Comparison of ENCODE assay signal across 8 cellular contexts in the genomic region with DNA sequence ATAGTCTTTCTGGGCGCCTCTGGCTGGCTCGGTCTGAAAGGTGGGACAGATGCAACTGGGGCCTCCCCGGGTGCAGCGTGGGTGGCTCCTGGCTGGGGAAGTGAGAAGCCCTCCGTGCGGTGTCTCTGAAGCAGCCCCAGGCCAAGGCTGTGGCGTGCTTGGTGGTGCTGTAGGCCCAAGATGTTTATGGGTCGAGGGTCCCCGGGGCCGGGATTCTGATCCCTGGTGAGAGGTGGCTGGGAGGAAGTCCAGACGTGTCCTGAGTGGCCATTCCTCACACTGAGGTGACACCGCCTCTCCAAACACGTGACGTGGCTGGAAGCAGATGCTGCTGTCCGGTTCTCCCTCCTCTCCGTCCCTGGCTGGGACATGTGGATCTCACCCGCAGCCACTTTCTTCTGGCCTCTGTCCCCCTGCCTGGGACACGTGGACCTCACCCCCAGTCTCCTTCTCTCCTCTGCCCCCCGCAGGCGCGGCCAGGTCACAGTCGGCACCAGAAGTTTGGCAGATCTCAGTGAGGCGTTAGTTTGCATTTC. TPM values are rescaled to one million over a fixed set of nuclear protein-coding genes. Genes with fewer than 3 reads are reported as not detected.
DNase-seq lines count a peak whose midpoint lies in the region; ATAC-seq and TF ChIP-seq lines count a peak whose summit lies in the region.
"Had no signal": no experiment of that assay in that cellular context is flagged by ENCODE, and none has a peak within 500 bp of the region (broad histone marks: within the 10 kb centered on the region; RNA-seq: fewer than 3 reads in every experiment).

No MANE protein-coding gene starts in this region.

- in situ Hi-C loops in GM13976 (cut with MboI; ENCODE audit: low sequenced_read_pairs, unreplicated experiment), result no loop called here
- in situ Hi-C loops in gastrocnemius medialis (cut with MboI; ENCODE audit: low sequenced_read_pairs in 4 of 4), result no loop called here

- H3K27ac ChIP-seq in gastrocnemius medialis, result peak overlapping the region; percentile 62 to 84 (median 64)

- H3K27me3 ChIP-seq in MG63 (no peaks in the 10 kb centered on the region), gastrocnemius medialis (no peaks in the 10 kb centered on the region)

- no peak for TF ChIP-seq POLR2A in gastrocnemius medialis (IDR thresholded peaks at IDR 0.05)

- TF ChIP-seq CTCF in GM13976 (IDR thresholded peaks at IDR 0.05; ENCODE audit: borderline replicate concordance, control extremely low read depth, extremely low read depth, insufficient read depth, missing control alignments), result peak; percentile 39
- TF ChIP-seq CTCF in gastrocnemius medialis (IDR thresholded peaks at IDR 0.05 in 4 of 5, conservative IDR thresholded peaks at IDR 0.05 in 1 of 5), result no peak

- H3K36me3 ChIP-seq in MG63, result no peaks in the 10 kb centered on the region
- H3K36me3 ChIP-seq in gastrocnemius medialis, result no peaks in the 10 kb centered on the region

- H3K4me1 ChIP-seq in gastrocnemius medialis, result peaks cover 13 to 14% of the 10 kb centered on the region in 2 donors

- H3K9me3 ChIP-seq in MG63 (no peaks in the 10 kb centered on the region), gastrocnemius medialis (no peaks in the 10 kb centered on the region)

- peak; percentile 88 for DNase-seq in GM13976 (ENCODE audit: low spot score)
- no peak for DNase-seq in MG63
- peak; percentile 86 for DNase-seq in activated CD8-positive, alpha-beta memory T cell treated with anti-CD3 and anti-CD28 coated beads, Interleukin-2, amount 50 U/mL, for 48 hours
- peak; percentile 69 for DNase-seq in Right ventricle myocardium superior
- peak; percentile 31 to 69 for DNase-seq in gastrocnemius medialis
- no peak for DNase-seq in posterior vena cava (ENCODE audit: low spot score)

- ATAC-seq in GM21737 (IDR thresholded peaks at IDR 0.05; ENCODE audit: unreplicated experiment) (peak; percentile 44), Right ventricle myocardium superior (ENCODE audit: poor library complexity) (peak; percentile 49), gastrocnemius medialis (peak; percentile 43 to 61)

- H3K4me3 ChIP-seq in MG63 (peak overlapping the region; percentile 21), gastrocnemius medialis (peak overlapping the region; percentile 43 to 81 (median 60))

- intact Hi-C loops in Right ventricle myocardium superior (cut with DNase I), result no loop called here
- intact Hi-C loops in gastrocnemius medialis (cut with DNase I; ENCODE audit: low total_unique reads), result loop anchor here (10.0 kb wide), 1 partner anchor 177 kb away; the partner anchor contains the start of gene ING5
- intact Hi-C loops in posterior vena cava (cut with DNase I), result no loop called here

RNA-seq across cellular contexts. Expression of gene RTP5, which starts 12.6 kb away (rescaled TPM):
- total RNA-seq in MG63 (2014; rRNA removed; shearing (Covaris generic); ENCODE audit: low replicate concordance), result not detected in 2 replicates
- total RNA-seq in Right ventricle myocardium superior (not detected), gastrocnemius medialis (not detected), posterior vena cava (under 1 TPM in 1 of 2 donors, not detected in 1; 0.10 TPM)

RNA-seq across cellular contexts. Expression of gene PDCD1, which starts 23.5 kb away (rescaled TPM):
- not detected in 2 replicates for total RNA-seq in MG63 (2014; rRNA removed; shearing (Covaris generic); ENCODE audit: low replicate concordance)
- total RNA-seq in Right ventricle myocardium superior (2.0 TPM), gastrocnemius medialis (under 1 TPM in 1 of 4 donors, not detected in 3; 0.13 TPM), posterior vena cava (under 1 TPM in 1 of 2 donors, not detected in 1; 0.38 TPM)
- total RNA-seq: myocyte had no signal

Comparison
In these comparisons a context has a peak if more than half of its experiments do, and no peak if none do; other contexts are left out.
1. DNase-seq: peak in GM13976 (single experiment), activated CD8-positive, alpha-beta memory T cell treated with anti-CD3 and anti-CD28 coated beads, Interleukin-2, amount 50 U/mL, for 48 hours (single experiment), Right ventricle myocardium superior (single experiment) and gastrocnemius medialis (2 of 2); none in MG63 (single experiment) and posterior vena cava (single experiment).
2. Peak in every context shown above with its lines, with median percentiles within 50 percentile points of each other: ATAC-seq.